13 cellular contexts compared by ENCODE assay signal in genomic region chr13:75798353-75799245, GRCh38.
DNase-seq lines count a peak whose midpoint lies in the region; ATAC-seq and TF ChIP-seq lines count a peak whose summit lies in the region.
"Had no signal": no experiment of that assay in that cellular context is flagged by ENCODE, and none has a peak within 500 bp of the region (broad histone marks: within the 10 kb centered on the region; RNA-seq: fewer than 3 reads in every experiment).

No MANE protein-coding gene starts in this region.

- H3K4me3 Mint-ChIP-seq in activated T-helper 2 cell treated with anti-CD3 and anti-CD28 coated beads, Interferon-gamma antibody, Interleukin-2, Interleukin-4, amounts not matched to agents 10 μg/mL and 5 μg/mL and 100 μg/mL, durations not matched to agents 14 hours and 24 hours and 36 hours (ENCODE audit: low read depth), result no peak overlapping the region
- H3K4me3 Mint-ChIP-seq: dendritic cell treated with granulocyte-macrophage colony-stimulating factor and Interleukin-4, amounts not matched to agents 40 ng/mL and 50 ng/mL, for 4 days; neural crest cell; type B pancreatic cell had no signal

- no peak for TF ChIP-seq CTCF in AG10803 (conservative IDR thresholded peaks at IDR 0.05; ENCODE audit: low read length)
- TF ChIP-seq CTCF in omental fat pad (IDR thresholded peaks at IDR 0.05), result no peak
- TF ChIP-seq CTCF in OCI-LY7 (conservative IDR thresholded peaks at IDR 0.05; ENCODE audit: low read length), result no peak

- H3K4me1 Mint-ChIP-seq in activated T-helper 2 cell treated with anti-CD3 and anti-CD28 coated beads, Interferon-gamma antibody, Interleukin-2, Interleukin-4, amounts not matched to agents 10 μg/mL and 5 μg/mL and 100 μg/mL, durations not matched to agents 14 hours and 24 hours and 36 hours (ENCODE audit: low read depth), result peaks cover 54% of the 10 kb centered on the region

- ATAC-seq in HG02571 (IDR thresholded peaks at IDR 0.05; ENCODE audit: unreplicated experiment) (no peak), HG03460 (IDR thresholded peaks at IDR 0.05; ENCODE audit: unreplicated experiment) (no peak), omental fat pad (ENCODE audit: low FRiP score) (no peak)

- no peaks in the 10 kb centered on the region for H3K27me3 ChIP-seq in GM23248 (replicated peaks; ENCODE audit: insufficient read depth)
- H3K27me3 ChIP-seq: MG63 had no signal

- H3K79me2 ChIP-seq in GM23248 (ENCODE audit: insufficient read depth) (peaks cover 93% of the 10 kb centered on the region), OCI-LY7 (ENCODE audit: insufficient read depth, low read depth, low read length) (no peaks in the 10 kb centered on the region)

- H3K27ac ChIP-seq in GM23248 (peak overlapping the region; percentile 4; the same call in 1 of the 2 replicates), OCI-LY7 (ENCODE audit: low read depth, low read length, poor library complexity, severe bottlenecking) (no peak overlapping the region)

- H3K9me3 ChIP-seq in GM23248 (ENCODE audit: low read depth), result no peaks in the 10 kb centered on the region
- no peaks in the 10 kb centered on the region for H3K9me3 ChIP-seq in OCI-LY7 (ENCODE audit: low read length)
- H3K9me3 ChIP-seq: MG63 had no signal

- peak overlapping the region; percentile 69 for H3K27ac Mint-ChIP-seq in activated T-helper 2 cell treated with anti-CD3 and anti-CD28 coated beads, Interferon-gamma antibody, Interleukin-2, Interleukin-4, amounts not matched to agents 10 μg/mL and 5 μg/mL and 100 μg/mL, durations not matched to agents 14 hours and 24 hours and 36 hours
- H3K27ac Mint-ChIP-seq: dendritic cell treated with granulocyte-macrophage colony-stimulating factor and Interleukin-4, amounts not matched to agents 40 ng/mL and 50 ng/mL, for 4 days; type B pancreatic cell had no signal

- peaks cover 35% of the 10 kb centered on the region for H3K4me1 ChIP-seq in GM23248 (ENCODE audit: insufficient read depth)
- peaks cover 5% of the 10 kb centered on the region for H3K4me1 ChIP-seq in OCI-LY7 (ENCODE audit: insufficient read depth, low read length, poor library complexity, severe bottlenecking)

- H3F3A ChIP-seq in GM23248 (ENCODE audit: insufficient read depth), result peaks cover 48% of the 10 kb centered on the region

- no peak overlapping the region for H3K9ac ChIP-seq in GM23248

- H4K20me1 ChIP-seq in GM23248 (ENCODE audit: insufficient read depth), result peaks cover 12% of the 10 kb centered on the region; the same call in 1 of the 2 replicates
- no peaks in the 10 kb centered on the region for H4K20me1 ChIP-seq in OCI-LY7 (ENCODE audit: insufficient read depth, low read length)

- DNase-seq in AG10803 (ENCODE audit: low read depth), result peak; percentile 53
- peak; percentile 81 for DNase-seq in GM23248
- no peak for DNase-seq in activated T-helper 2 cell treated with anti-CD3 and anti-CD28 coated beads, Interferon-gamma antibody, Interleukin-2, Interleukin-4, amounts not matched to agents 10 μg/mL and 5 μg/mL and 100 μg/mL, durations not matched to agents 14 hours and 24 hours and 36 hours (ENCODE audit: low spot score)
- DNase-seq in kidney tubule cell (ENCODE audit: low spot score), result peak; percentile 74
- DNase-seq in omental fat pad (ENCODE audit: low spot score), result no peak
- DNase-seq in OCI-LY7 (ENCODE audit: low spot score), result no peak
- DNase-seq: NCI-H524 treated with DMSO at 0.1 percent for 48 hours had no signal

- POLR2A ChIA-PET in OCI-LY7 (lab: Charles Lee), result interaction anchor here (1.0 kb wide), 1 partner anchor 12 kb away, joined by 3 read pairs; no protein-coding TSS in a partner anchor

- H3K9me2 ChIP-seq in GM23248 (ENCODE audit: insufficient read depth) (no peaks in the 10 kb centered on the region), OCI-LY7 (ENCODE audit: insufficient read depth, low read length) (no peaks in the 10 kb centered on the region)

- H2AFZ ChIP-seq in GM23248 (no peak overlapping the region), OCI-LY7 (ENCODE audit: low read length) (no peak overlapping the region)

- no TSS peak for BruUV-seq in OCI-LY7 (replicated peaks; lab: Mats Ljungman, UMichigan)

- no peaks in the 10 kb centered on the region for H3K27me3 Mint-ChIP-seq in activated T-helper 2 cell treated with anti-CD3 and anti-CD28 coated beads, Interferon-gamma antibody, Interleukin-2, Interleukin-4, amounts not matched to agents 10 μg/mL and 5 μg/mL and 100 μg/mL, durations not matched to agents 14 hours and 24 hours and 36 hours (ENCODE audit: low read depth)
- H3K27me3 Mint-ChIP-seq: dendritic cell treated with granulocyte-macrophage colony-stimulating factor and Interleukin-4, amounts not matched to agents 40 ng/mL and 50 ng/mL, for 4 days; type B pancreatic cell had no signal

- H3K36me3 ChIP-seq in GM23248 (ENCODE audit: low read depth), result peaks cover 75% of the 10 kb centered on the region
- H3K36me3 ChIP-seq in OCI-LY7 (ENCODE audit: insufficient read depth, low read length), result no peaks in the 10 kb centered on the region

- WGBS in GM23248 (ENCODE audit: low coverage in 1 of 2, low lambda C conversion rate in 2 of 2, missing lambda C conversion rate in 2 of 2), 2 experiments, result 66 to 70% methylated on average over 7 of the region's 7 CpGs

- peaks cover 33% of the 10 kb centered on the region for H3K36me3 Mint-ChIP-seq in activated T-helper 2 cell treated with anti-CD3 and anti-CD28 coated beads, Interferon-gamma antibody, Interleukin-2, Interleukin-4, amounts not matched to agents 10 μg/mL and 5 μg/mL and 100 μg/mL, durations not matched to agents 14 hours and 24 hours and 36 hours (ENCODE audit: low read depth)

- H3K4me2 ChIP-seq in GM23248 (ENCODE audit: unreplicated experiment), result peak overlapping the region; percentile 27
- H3K4me2 ChIP-seq in OCI-LY7 (ENCODE audit: low read length), result no peak overlapping the region

- CTCF ChIA-PET in OCI-LY7 (lab: Charles Lee; ENCODE audit: unreplicated experiment), result no interaction called here

- peaks cover 5% of the 10 kb centered on the region for H3K9me3 Mint-ChIP-seq in activated T-helper 2 cell treated with anti-CD3 and anti-CD28 coated beads, Interferon-gamma antibody, Interleukin-2, Interleukin-4, amounts not matched to agents 10 μg/mL and 5 μg/mL and 100 μg/mL, durations not matched to agents 14 hours and 24 hours and 36 hours
- H3K9me3 Mint-ChIP-seq: dendritic cell treated with granulocyte-macrophage colony-stimulating factor and Interleukin-4, amounts not matched to agents 40 ng/mL and 50 ng/mL, for 4 days; neural crest cell; type B pancreatic cell had no signal

- intact Hi-C loops in activated T-helper 2 cell treated with anti-CD3 and anti-CD28 coated beads, Interferon-gamma antibody, Interleukin-2, Interleukin-4, amounts not matched to agents 10 μg/mL and 5 μg/mL and 100 μg/mL, durations not matched to agents 14 hours and 24 hours and 36 hours (cut with micrococcal nuclease), result loop anchor here (1.0 to 2.0 kb wide), 2 partner anchors 36 to 76 kb away; no protein-coding TSS in a partner anchor
- intact Hi-C loops in OCI-LY7 (cut with micrococcal nuclease; ENCODE audit: unreplicated experiment), result no loop called here

- H3K4me3 ChIP-seq in AG10803 (ENCODE audit: low read length), result no peak overlapping the region
- H3K4me3 ChIP-seq in GM23248, result no peak overlapping the region
- no peak overlapping the region for H3K4me3 ChIP-seq in OCI-LY7 (ENCODE audit: low read depth, low read length, poor library complexity, severe bottlenecking)
- H3K4me3 ChIP-seq: MG63 had no signal

- in situ Hi-C loops in GM23248 (cut with MboI), result no loop called here

Comparison
In these comparisons a context has a peak if more than half of its experiments do, and no peak if none do; other contexts are left out.
1. DNase-seq: peak in AG10803 (single experiment), GM23248 (single experiment) and kidney tubule cell (single experiment); none in activated T-helper 2 cell treated with anti-CD3 and anti-CD28 coated beads, Interferon-gamma antibody, Interleukin-2, Interleukin-4, amounts not matched to agents 10 μg/mL and 5 μg/mL and 100 μg/mL, durations not matched to agents 14 hours and 24 hours and 36 hours (single experiment), omental fat pad (single experiment) and OCI-LY7 (single experiment).